1 cellular context compared by ENCODE assay signal in the genomic region with DNA sequence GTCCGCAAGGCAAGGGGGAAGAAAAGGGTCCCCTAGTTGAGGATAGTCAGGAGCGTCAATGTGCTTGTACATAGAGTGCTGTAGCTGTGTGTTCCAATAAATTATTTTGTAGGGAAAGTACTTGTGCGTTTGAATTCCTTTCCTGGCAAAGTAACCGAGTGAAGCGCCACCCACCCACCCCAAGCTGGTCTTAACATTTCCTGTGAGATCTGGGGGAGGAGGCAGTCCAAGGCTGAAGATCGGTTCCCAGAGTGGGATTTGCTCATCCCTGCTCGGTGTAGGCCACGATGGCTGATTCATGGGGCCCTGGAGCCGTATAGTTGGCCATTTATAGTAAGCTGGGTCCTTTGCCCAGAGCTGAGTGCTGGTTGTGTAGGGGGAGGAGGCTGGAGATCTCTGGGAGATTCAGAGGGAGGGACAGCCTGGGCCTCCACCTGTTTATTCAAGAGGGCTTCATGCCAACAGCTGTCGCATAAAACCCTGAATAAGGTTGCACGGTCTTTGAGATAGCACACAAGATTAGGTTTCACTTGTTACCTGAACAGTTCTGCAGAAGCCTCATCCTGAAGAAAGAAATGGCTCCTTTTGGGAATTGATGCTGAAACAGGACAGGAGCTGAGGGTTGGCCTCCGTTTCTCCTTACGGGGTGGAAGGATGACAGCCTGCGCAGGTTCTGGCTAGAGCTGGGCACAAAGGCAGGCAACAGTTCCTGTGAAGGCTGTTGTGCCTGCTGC.
A peak's percentile ranks its signal among the peaks of the same experiment; 100 is the strongest.
TF ChIP-seq lines count a peak whose summit lies in the region.

No MANE protein-coding gene starts in this region.

TF ChIP-seq in H1, 55 proteins besides CTCF, POLR2A, EP300 and RAD21:
- TF ChIP-seq SIX5 (IDR thresholded peaks at IDR 0.05; ENCODE audit: low read depth, low read length) (no peak), POLR2AphosphoS5 (IDR thresholded peaks at IDR 0.05; ENCODE audit: low read depth, low read length) (peak; percentile 90)
TF ChIP-seq in H1: peak in this region for 1.
